ENCODE assay signal across 1 cellular context in genomic region chr17:18956021-18956420, GRCh38.
A peak's percentile ranks its signal among the peaks of the same experiment; 100 is the strongest.
TF ChIP-seq lines count a peak whose summit lies in the region.

No MANE protein-coding gene starts in this region.

TF ChIP-seq in A549, 52 proteins besides CTCF, POLR2A, EP300 and RAD21:
- TF ChIP-seq ZC3H11A (IDR thresholded peaks at IDR 0.05): peak; percentile 98
